ENCODE assay signal across 8 cellular contexts in genomic region chr1:30719406-30720270, GRCh38. TPM values are rescaled to one million over a fixed set of nuclear protein-coding genes. Genes with fewer than 3 reads are reported as not detected.
DNase-seq lines count a peak whose midpoint lies in the region; ATAC-seq and TF ChIP-seq lines count a peak whose summit lies in the region.

No MANE protein-coding gene starts in this region.

- H3K36me3 ChIP-seq in BJ (ENCODE audit: control insufficient read depth, insufficient read depth, low read length) (peaks cover 3% of the 10 kb centered on the region; the same call in 1 of the 2 replicates), HEK293 (ENCODE audit: control insufficient read depth in 2 of 2, insufficient read depth in 1 of 2, low read length in 2 of 2) (no peaks in the 10 kb centered on the region), iPS-18a (ENCODE audit: control insufficient read depth, low read depth, low read length) (no peaks in the 10 kb centered on the region), subcutaneous abdominal adipose tissue (ENCODE audit: control insufficient read depth in 5 of 5, insufficient read depth in 5 of 5, low read length in 5 of 5) (peaks cover 0 to 11% (median 1%) of the 10 kb centered on the region in 5 donors)

- H3K4me3 ChIP-seq in BJ (ENCODE audit: low read depth, low read length) (peak overlapping the region; percentile 46), HEK293 (ENCODE audit: low read depth, low read length) (no peak overlapping the region), iPS-18a (ENCODE audit: low read length) (peak overlapping the region; percentile 74), subcutaneous abdominal adipose tissue (ENCODE audit: low read depth in 1 of 5, low read length in 5 of 5) (peak overlapping the region in 2 of 5 donors; percentile 58 to 66)

- H3K27ac ChIP-seq in HEK293 (ENCODE audit: extremely low read depth, low read depth, low read length) (no peak overlapping the region), iPS-18a (ENCODE audit: low read length) (no peak overlapping the region), subcutaneous abdominal adipose tissue (ENCODE audit: low read depth, low read length) (peak overlapping the region; percentile 93)

- no peaks in the 10 kb centered on the region for H3K9me3 ChIP-seq in HEK293 (ENCODE audit: control insufficient read depth, insufficient read depth, low read depth, low read length)
- H3K9me3 ChIP-seq in iPS-18a (ENCODE audit: control insufficient read depth, low read depth, low read length): peaks cover 5% of the 10 kb centered on the region
- peaks cover 0 to 10% (median 6%) of the 10 kb centered on the region in 5 donors for H3K9me3 ChIP-seq in subcutaneous abdominal adipose tissue (ENCODE audit: control insufficient read depth in 5 of 5, low read length in 5 of 5)

- TF ChIP-seq CTCF in BJ (IDR thresholded peaks at IDR 0.05; ENCODE audit: insufficient read depth, low read depth, low read length): no peak
- no peak for TF ChIP-seq CTCF in HEK293 (tag by site-specific recombination; IDR thresholded peaks at IDR 0.05)

- CTCF ChIA-PET in BJ (lab: Yijun Ruan, JAX): interaction anchor here (0.6 to 5.0 kb wide), 32 partner anchors 9 to 1904 kb away, joined by 3 to 354 read pairs (median 4); partner anchors contain the start of gene LAPTM5
- CTCF ChIA-PET in HEK293 (lab: Yijun Ruan, JAX): interaction anchor here (0.6 to 13.2 kb wide), 33 partner anchors 8 to 469 kb away, joined by 3 to 374 read pairs (median 4); no protein-coding TSS in a partner anchor

- H3K36me3 Mint-ChIP-seq in activated T-helper 1 cell treated with anti-CD3 and anti-CD28 coated beads, Interleukin-12 subunit alpha, Interleukin-12 subunit beta, Interleukin-2, Interleukin-4 antibody, amounts not matched to agents 30 ng/mL and 10 ng/mL and 1 ng/mL, durations not matched to agents 14 hours and 24 hours and 36 hours (ENCODE audit: low read depth): no peaks in the 10 kb centered on the region

- intact Hi-C loops in activated T-helper 1 cell treated with anti-CD3 and anti-CD28 coated beads, Interleukin-12 subunit alpha, Interleukin-12 subunit beta, Interleukin-2, Interleukin-4 antibody, amounts not matched to agents 30 ng/mL and 10 ng/mL and 1 ng/mL, durations not matched to agents 14 hours and 24 hours and 36 hours (cut with micrococcal nuclease): loop anchor here (1.0 to 10.0 kb wide), 9 partner anchors 29 to 1833 kb away; partner anchors contain the start of genes MECR, SNRNP40 and ZCCHC17

- no peak for DNase-seq in BJ (ENCODE audit: low read depth)
- DNase-seq in activated T-helper 1 cell treated with anti-CD3 and anti-CD28 coated beads, Interleukin-12 subunit alpha, Interleukin-12 subunit beta, Interleukin-2, Interleukin-4 antibody, amounts not matched to agents 30 ng/mL and 10 ng/mL and 1 ng/mL, durations not matched to agents 14 hours and 24 hours and 36 hours (ENCODE audit: low spot score): no peak
- no peak for DNase-seq in globus pallidus (ENCODE audit: low spot score)
- DNase-seq in NCI-H2029 treated with DMSO at 0.1 percent for 48 hours (lab: John Stamatoyannopoulos, UW): no peak

- peaks cover 20% of the 10 kb centered on the region for H3K4me1 Mint-ChIP-seq in activated T-helper 1 cell treated with anti-CD3 and anti-CD28 coated beads, Interleukin-12 subunit alpha, Interleukin-12 subunit beta, Interleukin-2, Interleukin-4 antibody, amounts not matched to agents 30 ng/mL and 10 ng/mL and 1 ng/mL, durations not matched to agents 14 hours and 24 hours and 36 hours (ENCODE audit: low read depth)

- peaks cover 3% of the 10 kb centered on the region for H3K27me3 Mint-ChIP-seq in activated T-helper 1 cell treated with anti-CD3 and anti-CD28 coated beads, Interleukin-12 subunit alpha, Interleukin-12 subunit beta, Interleukin-2, Interleukin-4 antibody, amounts not matched to agents 30 ng/mL and 10 ng/mL and 1 ng/mL, durations not matched to agents 14 hours and 24 hours and 36 hours (ENCODE audit: insufficient read depth)

- peak overlapping the region; percentile 89 for H3K4me3 Mint-ChIP-seq in activated T-helper 1 cell treated with anti-CD3 and anti-CD28 coated beads, Interleukin-12 subunit alpha, Interleukin-12 subunit beta, Interleukin-2, Interleukin-4 antibody, amounts not matched to agents 30 ng/mL and 10 ng/mL and 1 ng/mL, durations not matched to agents 14 hours and 24 hours and 36 hours

- POLR2A ChIA-PET in BJ (lab: Charles Lee) (interaction anchor here (1.9 kb wide), 1 partner anchor 60 kb away, joined by 9 read pairs; no protein-coding TSS in a partner anchor), HEK293 (lab: Yijun Ruan, JAX) (interaction anchor here (2.1 kb wide), 1 partner anchor 59 kb away, joined by 24 read pairs; no protein-coding TSS in a partner anchor)

- ATAC-seq in GM19395 (IDR thresholded peaks at IDR 0.05; ENCODE audit: unreplicated experiment): no peak

- peaks cover 11% of the 10 kb centered on the region for H3K9me3 Mint-ChIP-seq in activated T-helper 1 cell treated with anti-CD3 and anti-CD28 coated beads, Interleukin-12 subunit alpha, Interleukin-12 subunit beta, Interleukin-2, Interleukin-4 antibody, amounts not matched to agents 30 ng/mL and 10 ng/mL and 1 ng/mL, durations not matched to agents 14 hours and 24 hours and 36 hours

- no peak overlapping the region for H3K9ac ChIP-seq in iPS-18a (ENCODE audit: low read length)
- peak overlapping the region in 3 of 5 donors; percentile 58 to 81 (median 76) for H3K9ac ChIP-seq in subcutaneous abdominal adipose tissue (ENCODE audit: low read length in 5 of 5)

- H3K27ac Mint-ChIP-seq in activated T-helper 1 cell treated with anti-CD3 and anti-CD28 coated beads, Interleukin-12 subunit alpha, Interleukin-12 subunit beta, Interleukin-2, Interleukin-4 antibody, amounts not matched to agents 30 ng/mL and 10 ng/mL and 1 ng/mL, durations not matched to agents 14 hours and 24 hours and 36 hours: peak overlapping the region; percentile 93

- H3K27me3 ChIP-seq in BJ (ENCODE audit: control insufficient read depth, insufficient read depth, low read length): no peaks in the 10 kb centered on the region; the same call in 1 of the 2 replicates
- H3K27me3 ChIP-seq in iPS-18a (ENCODE audit: control insufficient read depth, insufficient read depth, low read length): no peaks in the 10 kb centered on the region
- H3K27me3 ChIP-seq in subcutaneous abdominal adipose tissue (ENCODE audit: control insufficient read depth in 5 of 5, insufficient read depth in 4 of 5, low read length in 5 of 5): no peaks in the 10 kb centered on the region

- H3K4me1 ChIP-seq in HEK293 (ENCODE audit: control insufficient read depth, insufficient read depth, low read length) (no peaks in the 10 kb centered on the region), iPS-18a (ENCODE audit: control insufficient read depth, low read depth, low read length) (no peaks in the 10 kb centered on the region), subcutaneous abdominal adipose tissue (ENCODE audit: control insufficient read depth in 5 of 5, insufficient read depth in 5 of 5, low read length in 5 of 5) (peaks cover 0 to 13% (median 11%) of the 10 kb centered on the region in 5 donors)

TF ChIP-seq in HEK293, 187 proteins besides CTCF, POLR2A, EP300 and RAD21:
- TF ChIP-seq ZSCAN23 (tag by site-specific recombination; IDR thresholded peaks at IDR 0.05): no peak
- no peak for TF ChIP-seq ZNF16 (tag by site-specific recombination; IDR thresholded peaks at IDR 0.05; ENCODE audit: low read depth)
- TF ChIP-seq ZNF24 (tag by site-specific recombination; IDR thresholded peaks at IDR 0.05): no peak
- peak; percentile 24; the same call in 1 of the 2 replicates for TF ChIP-seq ZEB2 (tag by site-specific recombination; IDR thresholded peaks at IDR 0.05)
- no peak for TF ChIP-seq ZNF133 (tag by site-specific recombination; IDR thresholded peaks at IDR 0.05)
- TF ChIP-seq ZNF660 (tag by site-specific recombination; IDR thresholded peaks at IDR 0.05): 0 out of 2 replicates have a peak, but pooled peaks have one; percentile 60
- TF ChIP-seq ZBTB48 (tag by site-specific recombination; IDR thresholded peaks at IDR 0.05): peak; percentile 86
- TF ChIP-seq ZNF600 (tag by site-specific recombination; IDR thresholded peaks at IDR 0.05): peak; percentile 60; the same call in 1 of the 2 replicates
- TF ChIP-seq KLF17 (tag by site-specific recombination; IDR thresholded peaks at IDR 0.05): peak; percentile 74
- peak; percentile 12; the same call in 1 of the 2 replicates for TF ChIP-seq KLF7 (tag by site-specific recombination; IDR thresholded peaks at IDR 0.05; ENCODE audit: borderline replicate concordance)
TF ChIP-seq in HEK293: peak in this region for 6.

RNA-seq across cellular contexts. Expression of gene MATN1, which starts 3.7 kb away (rescaled TPM):
- 0.02 and 0.13 TPM in 2 replicates for polyA plus RNA-seq in BJ (2011; rRNA removed)
- 0.31 and 0.38 TPM in 2 replicates for polyA minus RNA-seq in BJ (2011; rRNA and poly(A)+ RNA removed)
- total RNA-seq in activated T-helper 1 cell treated with anti-CD3 and anti-CD28 coated beads, Interleukin-12 subunit alpha, Interleukin-12 subunit beta, Interleukin-2, Interleukin-4 antibody, amounts not matched to agents 30 ng/mL and 10 ng/mL and 1 ng/mL, durations not matched to agents 14 hours and 24 hours and 36 hours: 0.42 and 0.70 TPM in 2 replicates

RNA-seq across cellular contexts. Expression of gene LAPTM5, which starts 37.9 kb away (rescaled TPM):
- polyA plus RNA-seq in BJ (2011; rRNA removed): 1.6 and 2.1 TPM in 2 replicates
- polyA minus RNA-seq in BJ (2011; rRNA and poly(A)+ RNA removed): 2.7 and 2.8 TPM in 2 replicates
- 199 and 214 TPM in 2 replicates for total RNA-seq in activated T-helper 1 cell treated with anti-CD3 and anti-CD28 coated beads, Interleukin-12 subunit alpha, Interleukin-12 subunit beta, Interleukin-2, Interleukin-4 antibody, amounts not matched to agents 30 ng/mL and 10 ng/mL and 1 ng/mL, durations not matched to agents 14 hours and 24 hours and 36 hours
